ENCODE assay signal across 10 cellular contexts in genomic region chr15:35306361-35306981, GRCh38.
DNase-seq lines count a peak whose midpoint lies in the region; ATAC-seq and TF ChIP-seq lines count a peak whose summit lies in the region.
"Had no signal": no experiment of that assay in that cellular context is flagged by ENCODE, and none has a peak within 500 bp of the region (broad histone marks: within the 10 kb centered on the region; RNA-seq: fewer than 3 reads in every experiment).

No MANE protein-coding gene starts in this region.

- no peak overlapping the region for H3K27ac Mint-ChIP-seq in CD8-positive, alpha-beta memory T cell

- no peak for TF ChIP-seq EP300 in stomach (IDR thresholded peaks at IDR 0.05)

- TF ChIP-seq POLR2A in stomach (IDR thresholded peaks at IDR 0.05), result no peak

- WGBS in stomach, 5 donors, result 22 to 35% (median 26%) methylated on average over 4 of the region's 4 CpGs

- H3K27me3 Mint-ChIP-seq in CD8-positive, alpha-beta memory T cell, result peaks cover 0 to 1% of the 10 kb centered on the region in 2 donors

- POLR2A ChIA-PET in CD8-positive, alpha-beta memory T cell (lab: Charles Lee), result no interaction called here

- H3K4me1 Mint-ChIP-seq in CD8-positive, alpha-beta memory T cell, result no peaks in the 10 kb centered on the region

- peak; percentile 90 for DNase-seq in HCEC 1CT
- DNase-seq in amniotic epithelial cell (ENCODE audit: low read depth), result peak; percentile 94
- no peak for DNase-seq in stomach
- DNase-seq in stimulated activated CD4-positive, alpha-beta T cell treated with anti-CD3 and anti-CD28 coated beads, Interleukin-12 subunit alpha, Interleukin-12 subunit beta, amount 100 ng/mL, for 4 hours, result no peak
- DNase-seq in CD8-positive, alpha-beta memory T cell, result no peak
- no peak for DNase-seq in SW480 (ENCODE audit: low spot score)
- DNase-seq: midbrain, NCI-H187 treated with DMSO at 0.1 percent for 48 hours had no signal

- no peaks in the 10 kb centered on the region for H3K27me3 ChIP-seq in iPS-20b (ENCODE audit: insufficient read depth, low read length)
- no peaks in the 10 kb centered on the region for H3K27me3 ChIP-seq in stomach
- no peaks in the 10 kb centered on the region for H3K27me3 ChIP-seq in CD8-positive, alpha-beta memory T cell (ENCODE audit: insufficient read depth, low read length, poor library complexity, severe bottlenecking)

- H3K4me1 ChIP-seq in iPS-20b (ENCODE audit: insufficient read depth, low read length), result peaks cover 8% of the 10 kb centered on the region; the same call in 1 of the 2 replicates
- peaks cover 0 to 46% (median 25%) of the 10 kb centered on the region in 4 donors for H3K4me1 ChIP-seq in stomach
- H3K4me1 ChIP-seq in CD8-positive, alpha-beta memory T cell (ENCODE audit: insufficient read depth, low read length), result no peaks in the 10 kb centered on the region

- intact Hi-C loops in stomach (cut with DNase I; ENCODE audit: low total_unique reads), result no loop called here

- no peak overlapping the region for H3K4me3 ChIP-seq in iPS-20b (ENCODE audit: low read length)
- no peak overlapping the region for H3K4me3 ChIP-seq in stomach
- no peak overlapping the region for H3K4me3 ChIP-seq in CD8-positive, alpha-beta memory T cell (ENCODE audit: low read length)

- no peak for ATAC-seq in HG03039 (IDR thresholded peaks at IDR 0.05; ENCODE audit: unreplicated experiment)

- H3K4me3 Mint-ChIP-seq in CD8-positive, alpha-beta memory T cell, result no peak overlapping the region

- no peak overlapping the region for H3K9ac ChIP-seq in iPS-20b (ENCODE audit: low read depth, low read length)

- H3K36me3 ChIP-seq in iPS-20b (ENCODE audit: insufficient read depth, low read depth, low read length) (no peaks in the 10 kb centered on the region), stomach (no peaks in the 10 kb centered on the region)
- no peaks in the 10 kb centered on the region for H3K36me3 ChIP-seq in CD8-positive, alpha-beta memory T cell (ENCODE audit: insufficient read depth, low read length)

- H3K27ac ChIP-seq in iPS-20b (ENCODE audit: low read length), result peak overlapping the region; percentile 62
- H3K27ac ChIP-seq in stomach, result peak overlapping the region in 4 of 5 donors; percentile 21 to 58 (median 54)
- H3K27ac ChIP-seq in CD8-positive, alpha-beta memory T cell (ENCODE audit: low read depth, low read length), result no peak overlapping the region

- TF ChIP-seq CTCF in stomach (IDR thresholded peaks at IDR 0.05), result no peak

- CTCF ChIA-PET in CD8-positive, alpha-beta memory T cell (lab: Charles Lee), result no interaction called here

- H3K9me3 ChIP-seq in iPS-20b (ENCODE audit: insufficient read depth, low read depth, low read length), result no peaks in the 10 kb centered on the region
- H3K9me3 ChIP-seq in stomach, result no peaks in the 10 kb centered on the region
- no peaks in the 10 kb centered on the region for H3K9me3 ChIP-seq in CD8-positive, alpha-beta memory T cell (ENCODE audit: low read length)

- H3K9me3 Mint-ChIP-seq in CD8-positive, alpha-beta memory T cell, result peaks cover 0 to 3% (median 0%) of the 10 kb centered on the region in 5 donors

- H3K36me3 Mint-ChIP-seq in CD8-positive, alpha-beta memory T cell, result peaks cover 0 to 2% (median 0%) of the 10 kb centered on the region in 3 donors

Comparison
In these comparisons a context has a peak if more than half of its experiments do, and no peak if none do; other contexts are left out.
1. DNase-seq: peak in HCEC 1CT (single experiment) and amniotic epithelial cell (single experiment); none in stomach (single experiment), stimulated activated CD4-positive, alpha-beta T cell treated with anti-CD3 and anti-CD28 coated beads, Interleukin-12 subunit alpha, Interleukin-12 subunit beta, amount 100 ng/mL, for 4 hours (single experiment), CD8-positive, alpha-beta memory T cell (0 of 5) and SW480 (single experiment).